9 cellular contexts compared by ENCODE assay signal in the genomic region with DNA sequence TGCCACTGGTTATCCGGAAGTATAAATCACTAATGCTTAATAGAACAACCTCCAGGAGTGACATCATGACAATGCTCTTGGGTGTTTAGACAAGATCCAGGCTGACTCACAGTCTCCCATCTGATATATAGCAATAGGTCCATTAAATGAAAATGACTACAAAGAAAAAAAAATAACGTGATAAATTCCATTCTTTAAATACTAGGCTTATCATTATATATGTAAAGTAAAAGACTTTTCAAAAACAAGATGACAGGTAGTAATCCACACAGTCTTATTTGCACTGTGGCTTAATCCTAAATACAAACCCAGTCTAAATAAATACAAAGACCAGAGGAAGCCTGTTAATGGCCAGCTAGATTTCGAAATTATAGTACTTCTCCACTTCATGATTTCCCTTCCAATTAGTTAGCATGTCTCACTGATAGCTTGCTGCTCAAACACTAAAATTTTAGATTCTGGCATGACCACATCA.
A peak's percentile ranks its signal among the peaks of the same experiment; 100 is the strongest.
DNase-seq lines count a peak whose midpoint lies in the region; ATAC-seq, FAIRE-seq and TF ChIP-seq lines count a peak whose summit lies in the region.
"Had no signal": no experiment of that assay in that cellular context is flagged by ENCODE, and none has a peak within 500 bp of the region (broad histone marks: within the 10 kb centered on the region; RNA-seq: fewer than 3 reads in every experiment).

No MANE protein-coding gene starts in this region.

- H3K79me2 ChIP-seq in trophoblast cell (ENCODE audit: control insufficient read depth, insufficient read depth, low read length, poor library complexity) = no peaks in the 10 kb centered on the region

- H3K9me3 ChIP-seq in trophoblast cell (ENCODE audit: insufficient read depth, low read depth, low read length) = no peaks in the 10 kb centered on the region

- peaks cover 0 to 2% of the 10 kb centered on the region in 2 experiments for H3K4me1 ChIP-seq in trophoblast cell (ENCODE audit: control insufficient read depth in 1 of 2, insufficient read depth in 2 of 2, low read length in 2 of 2)

- no peak overlapping the region for H2BK12ac ChIP-seq in trophoblast cell (ENCODE audit: low read length)

- peak; percentile 81 for FAIRE-seq in RCC 7860 (lab: Jason Lieb, UNC)

- peak; percentile 26 for DNase-seq in AG08395 (ENCODE audit: low spot score)
- DNase-seq in HPDE6-E6E7 (ENCODE audit: extremely low spot score) = peak; percentile 53
- DNase-seq in RCC 7860 (ENCODE audit: low spot score) = peak; percentile 53
- peak; percentile 67 for DNase-seq in fibroblast of villous mesenchyme (ENCODE audit: low read depth)
- DNase-seq in hypothalamus (lab: John Stamatoyannopoulos, UW) = no peak
- no peak for DNase-seq in trophoblast cell
- no peak for DNase-seq in NAMALWA (ENCODE audit: low spot score)
- DNase-seq: activated CD8-positive, alpha-beta memory T cell treated with anti-CD3 and anti-CD28 coated beads, Interleukin-2, amount 50 U/mL, for 48 hours had no signal

- no peak for ATAC-seq in HG03442 (IDR thresholded peaks at IDR 0.05; ENCODE audit: unreplicated experiment)

- H3K14ac ChIP-seq in trophoblast cell (ENCODE audit: low read length) = no peak overlapping the region

- no peaks in the 10 kb centered on the region for H3K36me3 ChIP-seq in trophoblast cell (ENCODE audit: control insufficient read depth in 1 of 2, insufficient read depth in 2 of 2, low read length in 2 of 2)

- no peak overlapping the region for H3K27ac ChIP-seq in trophoblast cell (ENCODE audit: low read depth, low read length)

- H3K4me2 ChIP-seq in trophoblast cell (ENCODE audit: low read length) = no peak overlapping the region

- H3K4me3 ChIP-seq in fibroblast of villous mesenchyme (ENCODE audit: low read depth, low read length) = no peak overlapping the region
- H3K4me3 ChIP-seq in trophoblast cell (ENCODE audit: low read depth, low read length) = no peak overlapping the region

- no peak overlapping the region for H3K9ac ChIP-seq in trophoblast cell (ENCODE audit: low read length)

- no peak overlapping the region for H2AK5ac ChIP-seq in trophoblast cell (ENCODE audit: low read length)

- no peak overlapping the region for H4K91ac ChIP-seq in trophoblast cell (ENCODE audit: low read depth, low read length)

- no peak overlapping the region for H3K4ac ChIP-seq in trophoblast cell (ENCODE audit: low read depth, low read length)

- H2BK5ac ChIP-seq in trophoblast cell (ENCODE audit: low read depth, low read length, poor library complexity) = no peak overlapping the region

- H3K79me1 ChIP-seq in trophoblast cell (ENCODE audit: low read length) = no peaks in the 10 kb centered on the region

- H4K12ac ChIP-seq in trophoblast cell (ENCODE audit: low read depth, low read length) = no peak overlapping the region

- TF ChIP-seq CTCF in fibroblast of villous mesenchyme (IDR thresholded peaks at IDR 0.05; ENCODE audit: insufficient read depth, low read depth, low read length) = no peak

- WGBS in trophoblast cell (ENCODE audit: extremely low coverage, insufficient coverage, insufficient read length) = no CpG with 5 or more reads among the region's 3 CpGs

- H3K27me3 ChIP-seq in trophoblast cell (ENCODE audit: insufficient read depth, low read length) = no peaks in the 10 kb centered on the region

- H4K8ac ChIP-seq in trophoblast cell (ENCODE audit: low read depth, low read length) = no peak overlapping the region

- H2BK120ac ChIP-seq in trophoblast cell (ENCODE audit: insufficient read depth, low read length, poor library complexity) = no peak overlapping the region

- H3K23ac ChIP-seq in trophoblast cell (ENCODE audit: low read length) = no peak overlapping the region

- no peak overlapping the region for H2AFZ ChIP-seq in trophoblast cell (ENCODE audit: insufficient read depth, low read length, poor library complexity)

- no peak overlapping the region for H3K18ac ChIP-seq in trophoblast cell (ENCODE audit: low read length)

Comparison
In these comparisons a context has a peak if more than half of its experiments do, and no peak if none do; other contexts are left out.
1. DNase-seq: peak in AG08395 (single experiment), HPDE6-E6E7 (single experiment), RCC 7860 (single experiment) and fibroblast of villous mesenchyme (single experiment); none in hypothalamus (0 of 51), trophoblast cell (0 of 2) and NAMALWA (single experiment).